ENCODE assay signal across 1 cellular context in genomic region chr17:50428831-50429424, GRCh38.
A peak's percentile ranks its signal among the peaks of the same experiment; 100 is the strongest.
TF ChIP-seq lines count a peak whose summit lies in the region.

No MANE protein-coding gene starts in this region.

TF ChIP-seq in HepG2, 621 proteins besides CTCF, POLR2A, EP300 and RAD21 (continued from another document and continues in another):
- no peak for TF ChIP-seq ZSCAN22 (CRISPR knock-in tag; IDR thresholded peaks at IDR 0.05)
- TF ChIP-seq SOX5 (CRISPR knock-in tag; IDR thresholded peaks at IDR 0.05; ENCODE audit: borderline replicate concordance): peak; percentile 93
- TF ChIP-seq ZNF563 (CRISPR knock-in tag; IDR thresholded peaks at IDR 0.05): no peak
- peak; percentile 94 for TF ChIP-seq MED1 (CRISPR knock-in tag; IDR thresholded peaks at IDR 0.05)
- TF ChIP-seq TIGD3 (CRISPR knock-in tag; IDR thresholded peaks at IDR 0.05; ENCODE audit: borderline replicate concordance): no peak
- TF ChIP-seq ZNF407 (CRISPR knock-in tag; IDR thresholded peaks at IDR 0.05; ENCODE audit: not compliant biosample characterization): no peak
- no peak for TF ChIP-seq ADNP (CRISPR knock-in tag; IDR thresholded peaks at IDR 0.05)
- 0 out of 2 replicates have a peak, but pooled peaks have one; percentile 91 for TF ChIP-seq ZNF337 (CRISPR knock-in tag; IDR thresholded peaks at IDR 0.05; ENCODE audit: borderline replicate concordance, low read depth)
- TF ChIP-seq PHB2 (IDR thresholded peaks at IDR 0.05; ENCODE audit: partially characterized antibody): no peak
- TF ChIP-seq TBX3 (IDR thresholded peaks at IDR 0.05; ENCODE audit: borderline replicate concordance): no peak
- peak; percentile 88 for TF ChIP-seq TGIF2 (CRISPR knock-in tag; IDR thresholded peaks at IDR 0.05)
- no peak for TF ChIP-seq HDAC6 (IDR thresholded peaks at IDR 0.05; ENCODE audit: low read depth, low read length)
- no peak for TF ChIP-seq THAP8 (CRISPR knock-in tag; IDR thresholded peaks at IDR 0.05; ENCODE audit: borderline replicate concordance)
- no peak; the same call in 1 of the 2 replicates for TF ChIP-seq CREB1 (IDR thresholded peaks at IDR 0.05)
- TF ChIP-seq CREB1 (CRISPR knock-in tag; IDR thresholded peaks at IDR 0.05): peak; percentile 81; the same call in 1 of the 2 replicates
- TF ChIP-seq SATB2 (CRISPR knock-in tag; IDR thresholded peaks at IDR 0.05): no peak
- peak; percentile 81; the same call in 1 of the 2 replicates for TF ChIP-seq TFAP4 (IDR thresholded peaks at IDR 0.05; ENCODE audit: borderline replicate concordance, low read depth)
- TF ChIP-seq RNF219 (CRISPR knock-in tag; IDR thresholded peaks at IDR 0.05): no peak
- peak; percentile 83; the same call in 1 of the 2 replicates for TF ChIP-seq SIN3A (IDR thresholded peaks at IDR 0.05; ENCODE audit: borderline replicate concordance, low read depth, low read length)
- no peak for TF ChIP-seq POLR2G (IDR thresholded peaks at IDR 0.05; ENCODE audit: low read depth, low read length)
- peak; percentile 94 for TF ChIP-seq ZNF205 (CRISPR knock-in tag; IDR thresholded peaks at IDR 0.05)
- no peak for TF ChIP-seq NFE2L1 (CRISPR knock-in tag; IDR thresholded peaks at IDR 0.05; ENCODE audit: borderline replicate concordance)
- TF ChIP-seq TARDBP (CRISPR knock-in tag; IDR thresholded peaks at IDR 0.05): peak; percentile 99
- TF ChIP-seq CBX1 (IDR thresholded peaks at IDR 0.05; ENCODE audit: low read depth): peak; percentile 32
- peak; percentile 97; the same call in 1 of the 2 replicates for TF ChIP-seq MIER3 (CRISPR knock-in tag; IDR thresholded peaks at IDR 0.05; ENCODE audit: borderline replicate concordance)
- TF ChIP-seq HNRNPK (IDR thresholded peaks at IDR 0.05; ENCODE audit: low read depth, low read length, poor library complexity, severe bottlenecking): no peak
- 0 out of 2 replicates have a peak, but pooled peaks have one; percentile 9 for TF ChIP-seq ZNF687 (CRISPR knock-in tag; IDR thresholded peaks at IDR 0.05)
- TF ChIP-seq ZFP90 (CRISPR knock-in tag; IDR thresholded peaks at IDR 0.05; ENCODE audit: borderline replicate concordance): peak; percentile 42; the same call in 1 of the 2 replicates
- TF ChIP-seq KLF12 (CRISPR knock-in tag; IDR thresholded peaks at IDR 0.05; ENCODE audit: borderline replicate concordance): no peak
- no peak for TF ChIP-seq HNRNPH1 (optimal IDR thresholded peaks at IDR 0.05; ENCODE audit: low read depth, low read length)
- peak; percentile 76; the same call in 1 of the 2 replicates for TF ChIP-seq ZNF34 (CRISPR knock-in tag; IDR thresholded peaks at IDR 0.05; ENCODE audit: borderline replicate concordance)
- TF ChIP-seq ZFP1 (CRISPR knock-in tag; IDR thresholded peaks at IDR 0.05): peak; percentile 76; the same call in 1 of the 2 replicates
- TF ChIP-seq ZZZ3 (CRISPR knock-in tag; IDR thresholded peaks at IDR 0.05; ENCODE audit: borderline replicate concordance): peak; percentile 77; the same call in 1 of the 2 replicates
- peak; percentile 99 for TF ChIP-seq CEBPB (IDR thresholded peaks at IDR 0.05; ENCODE audit: borderline replicate concordance, low read depth, low read length)
- TF ChIP-seq FOXO1 (CRISPR knock-in tag; IDR thresholded peaks at IDR 0.05): peak; percentile 97
- 0 out of 2 replicates have a peak, but pooled peaks have one; percentile 52 for TF ChIP-seq ZBTB8A (CRISPR knock-in tag; IDR thresholded peaks at IDR 0.05; ENCODE audit: borderline replicate concordance, low read depth)
- TF ChIP-seq TP53 (CRISPR knock-in tag; conservative IDR thresholded peaks at IDR 0.05): no peak
- TF ChIP-seq ZNF549 (CRISPR knock-in tag; IDR thresholded peaks at IDR 0.05): no peak
- peak; percentile 78 for TF ChIP-seq ASH2L (IDR thresholded peaks at IDR 0.05; ENCODE audit: insufficient read length, low read depth, low read length)
- TF ChIP-seq PHF21A (CRISPR knock-in tag; IDR thresholded peaks at IDR 0.05): peak; percentile 98
- peak; percentile 90 for TF ChIP-seq ZFX (CRISPR knock-in tag; IDR thresholded peaks at IDR 0.05; ENCODE audit: low read depth)
- TF ChIP-seq ZKSCAN5 (CRISPR knock-in tag; IDR thresholded peaks at IDR 0.05): no peak
- peak; percentile 90; the same call in 1 of the 2 replicates for TF ChIP-seq ZNF512B (CRISPR knock-in tag; IDR thresholded peaks at IDR 0.05; ENCODE audit: borderline replicate concordance)
- TF ChIP-seq AGO2 (optimal IDR thresholded peaks at IDR 0.05; ENCODE audit: low read depth, low read length): no peak
